17 cellular contexts compared by ENCODE assay signal in the genomic region with DNA sequence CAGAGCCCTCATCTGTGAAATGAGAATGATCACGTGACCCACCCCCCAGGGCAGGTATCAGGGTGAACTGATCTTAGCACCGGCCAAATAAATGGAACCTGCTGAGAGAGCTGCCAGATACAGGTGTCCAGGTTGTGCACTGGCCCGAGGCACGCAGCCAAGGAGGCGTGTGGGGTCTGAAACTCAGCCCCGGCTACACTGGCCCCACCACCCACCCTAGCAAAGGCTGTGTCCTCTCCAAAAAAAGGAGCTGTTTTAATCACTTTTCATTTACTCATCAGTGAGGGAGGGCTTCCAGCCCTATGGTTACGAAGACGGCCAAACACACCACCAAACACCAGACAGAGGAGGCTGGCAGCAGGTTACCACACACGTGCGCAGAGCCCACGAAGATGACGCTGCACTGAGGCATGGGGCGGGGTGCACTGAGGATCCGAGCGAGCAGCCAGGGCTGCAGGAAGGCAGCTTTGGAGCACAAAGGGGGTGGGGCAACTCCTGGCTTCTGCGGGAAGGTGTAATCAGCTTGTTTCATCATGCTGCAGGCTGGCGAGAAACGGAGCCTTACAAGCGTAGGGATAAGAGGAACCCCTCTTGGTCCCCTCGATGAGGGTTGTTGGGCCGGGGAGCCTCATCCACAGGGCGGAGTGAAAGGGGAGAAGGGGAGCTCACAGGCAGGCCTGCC. TPM values are rescaled to one million over a fixed set of nuclear protein-coding genes. Genes with fewer than 3 reads are reported as not detected.
DNase-seq lines count a peak whose midpoint lies in the region; ATAC-seq and TF ChIP-seq lines count a peak whose summit lies in the region.
"Had no signal": no experiment of that assay in that cellular context is flagged by ENCODE, and none has a peak within 500 bp of the region (broad histone marks: within the 10 kb centered on the region; RNA-seq: fewer than 3 reads in every experiment).

No MANE protein-coding gene starts in this region.

- H3K4me3 Mint-ChIP-seq in MCF 10A (ENCODE audit: unreplicated experiment), result peak overlapping the region; percentile 38
- H3K4me3 Mint-ChIP-seq: activated CD4-positive, alpha-beta memory T cell treated with anti-CD3 and anti-CD28 coated beads for 36 hours had no signal

- peak; percentile 82 for DNase-seq in MCF 10A (ENCODE audit: unreplicated experiment)
- DNase-seq in breast epithelium (ENCODE audit: low spot score in 2 of 2), result no peak
- peak; percentile 80 for DNase-seq in WERI-Rb-1
- peak; percentile 63 for DNase-seq in iPS-NIHi11 (ENCODE audit: low spot score)
- DNase-seq in spleen, result peak; percentile 45
- DNase-seq in GM10266 (ENCODE audit: extremely low spot score), result no peak
- DNase-seq in H4 (ENCODE audit: low spot score), result no peak
- DNase-seq: activated CD4-positive, alpha-beta memory T cell treated with anti-CD3 and anti-CD28 coated beads for 36 hours; activated gamma-delta T cell; Calu3; effector CD8-positive, alpha-beta T cell; NCI-H2081; PC-3 had no signal

- H3K4me1 ChIP-seq in breast epithelium (no peaks in the 10 kb centered on the region), spleen (peaks cover 0 to 24% (median 9%) of the 10 kb centered on the region in 6 donors)

- no peaks in the 10 kb centered on the region for H3K9me3 Mint-ChIP-seq in MCF 10A (ENCODE audit: unreplicated experiment)
- H3K9me3 Mint-ChIP-seq: activated CD4-positive, alpha-beta memory T cell treated with anti-CD3 and anti-CD28 coated beads for 36 hours had no signal

- no peak for ATAC-seq in GM21526 (IDR thresholded peaks at IDR 0.05; ENCODE audit: low FRiP score, unreplicated experiment)
- ATAC-seq: PC-3 had no signal

- TF ChIP-seq CTCF in MCF 10A (IDR thresholded peaks at IDR 0.05; ENCODE audit: unreplicated experiment) (no peak), breast epithelium (IDR thresholded peaks at IDR 0.05) (no peak), WERI-Rb-1 (IDR thresholded peaks at IDR 0.05; ENCODE audit: low read depth, low read length) (no peak), spleen (IDR thresholded peaks at IDR 0.05 in 8 of 11, conservative IDR thresholded peaks at IDR 0.05 in 3 of 11) (no peak), GM10266 (IDR thresholded peaks at IDR 0.05; ENCODE audit: control insufficient read depth, insufficient read depth, low read depth, missing control alignments) (no peak)

- TF ChIP-seq POLR2A in breast epithelium (IDR thresholded peaks at IDR 0.05) (no peak), spleen (IDR thresholded peaks at IDR 0.05) (no peak)

- H3K9me3 ChIP-seq in breast epithelium (no peaks in the 10 kb centered on the region), WERI-Rb-1 (ENCODE audit: severe bottlenecking) (no peaks in the 10 kb centered on the region), spleen (no peaks in the 10 kb centered on the region)
- H3K9me3 ChIP-seq: ovary had no signal

- intact Hi-C loops in MCF 10A (cut with micrococcal nuclease), result no loop called here
- intact Hi-C loops in breast epithelium (cut with DNase I; ENCODE audit: low total_unique reads), result no loop called here
- intact Hi-C loops in spleen (cut with DNase I; ENCODE audit: low total_unique reads), result no loop called here

- peak overlapping the region; percentile 29 for H3K27ac Mint-ChIP-seq in MCF 10A (ENCODE audit: low read depth, unreplicated experiment)
- H3K27ac Mint-ChIP-seq: activated CD4-positive, alpha-beta memory T cell treated with anti-CD3 and anti-CD28 coated beads for 36 hours had no signal

- H3K4me3 ChIP-seq in breast epithelium (no peak overlapping the region), WERI-Rb-1 (ENCODE audit: low read depth, low read length) (no peak overlapping the region), spleen (no peak overlapping the region)
- H3K4me3 ChIP-seq: ovary had no signal

- H3K27me3 ChIP-seq in breast epithelium (no peaks in the 10 kb centered on the region), WERI-Rb-1 (ENCODE audit: insufficient read depth, low read depth, severe bottlenecking) (no peaks in the 10 kb centered on the region), spleen (replicated peaks in 1 of 7) (no peaks in the 10 kb centered on the region)
- H3K27me3 ChIP-seq: ovary had no signal

- H3K4me1 Mint-ChIP-seq in MCF 10A (ENCODE audit: insufficient read depth, unreplicated experiment), result peaks cover 18% of the 10 kb centered on the region

- peaks cover 10% of the 10 kb centered on the region for H3K27me3 Mint-ChIP-seq in MCF 10A (ENCODE audit: insufficient read depth, unreplicated experiment)

- 66 to 85% (median 71%) methylated on average over 22 of the region's 22 CpGs for WGBS in spleen, 5 donors

- no TSS peak for BruUV-seq in MCF 10A (replicated peaks; lab: Mats Ljungman, UMichigan)

- CTCF ChIA-PET in MCF 10A (lab: Yijun Ruan, JAX), result interaction anchor here (0.6 to 1.3 kb wide), 6 partner anchors 78 to 133 kb away, joined by 3 to 5 read pairs (median 3); no protein-coding TSS in a partner anchor

- H3K27ac ChIP-seq in breast epithelium, result no peak overlapping the region
- peak overlapping the region; percentile 32 for H3K27ac ChIP-seq in WERI-Rb-1
- no peak overlapping the region for H3K27ac ChIP-seq in spleen
- H3K27ac ChIP-seq: ovary had no signal

- POLR2A ChIA-PET in MCF 10A (lab: Yijun Ruan, JAX), result interaction anchor here (0.6 kb wide), 2 partner anchors 72 to 443 kb away, joined by 3 read pairs; partner anchors contain the start of gene ARL2

- H3K36me3 ChIP-seq in breast epithelium (no peaks in the 10 kb centered on the region), WERI-Rb-1 (no peaks in the 10 kb centered on the region), spleen (no peaks in the 10 kb centered on the region)
- H3K36me3 ChIP-seq: ovary had no signal

- no peaks in the 10 kb centered on the region for H3K36me3 Mint-ChIP-seq in MCF 10A (ENCODE audit: insufficient read depth, unreplicated experiment)
- H3K36me3 Mint-ChIP-seq: activated CD4-positive, alpha-beta memory T cell treated with anti-CD3 and anti-CD28 coated beads for 36 hours had no signal

RNA-seq across cellular contexts. Expression of gene SLC22A11, which starts 15.8 kb away (rescaled TPM):
- not detected in 2 replicates for total RNA-seq in MCF 10A (2022)
- not detected for total RNA-seq in breast epithelium
- total RNA-seq in spleen, result 1 to 10 TPM in 1 of 7 donors, under 1 TPM in 4, not detected in 2; 0.27 to 1.5 (median 0.72) TPM
- polyA plus RNA-seq in spleen, result under 1 TPM; 0.04 to 0.17 (median 0.16) TPM
- total RNA-seq in H4 (2014; rRNA removed; shearing (Covaris generic)), result not detected in 2 replicates
- total RNA-seq: activated CD4-positive, alpha-beta memory T cell treated with anti-CD3 and anti-CD28 coated beads for 36 hours; Calu3; lung microvascular endothelial cell; PC-3; urinary bladder had no signal

RNA-seq across cellular contexts. Expression of gene SLC22A12, which starts 19.5 kb away (rescaled TPM):
- total RNA-seq in MCF 10A (2022) (not detected in 2 replicates), breast epithelium (not detected), spleen (not detected)
- polyA plus RNA-seq in spleen, result not detected
- not detected in 2 replicates for total RNA-seq in H4 (2014; rRNA removed; shearing (Covaris generic))
- total RNA-seq: activated CD4-positive, alpha-beta memory T cell treated with anti-CD3 and anti-CD28 coated beads for 36 hours; Calu3; lung microvascular endothelial cell; ovary; PC-3; urinary bladder had no signal
- polyA plus RNA-seq: ovary, urinary bladder had no signal

Comparison
In these comparisons a context has a peak if more than half of its experiments do, and no peak if none do; other contexts are left out.
1. DNase-seq: peak in MCF 10A (single experiment), WERI-Rb-1 (single experiment), iPS-NIHi11 (single experiment) and spleen (single experiment); none in breast epithelium (0 of 2), GM10266 (single experiment) and H4 (single experiment).